In the genomic region with DNA sequence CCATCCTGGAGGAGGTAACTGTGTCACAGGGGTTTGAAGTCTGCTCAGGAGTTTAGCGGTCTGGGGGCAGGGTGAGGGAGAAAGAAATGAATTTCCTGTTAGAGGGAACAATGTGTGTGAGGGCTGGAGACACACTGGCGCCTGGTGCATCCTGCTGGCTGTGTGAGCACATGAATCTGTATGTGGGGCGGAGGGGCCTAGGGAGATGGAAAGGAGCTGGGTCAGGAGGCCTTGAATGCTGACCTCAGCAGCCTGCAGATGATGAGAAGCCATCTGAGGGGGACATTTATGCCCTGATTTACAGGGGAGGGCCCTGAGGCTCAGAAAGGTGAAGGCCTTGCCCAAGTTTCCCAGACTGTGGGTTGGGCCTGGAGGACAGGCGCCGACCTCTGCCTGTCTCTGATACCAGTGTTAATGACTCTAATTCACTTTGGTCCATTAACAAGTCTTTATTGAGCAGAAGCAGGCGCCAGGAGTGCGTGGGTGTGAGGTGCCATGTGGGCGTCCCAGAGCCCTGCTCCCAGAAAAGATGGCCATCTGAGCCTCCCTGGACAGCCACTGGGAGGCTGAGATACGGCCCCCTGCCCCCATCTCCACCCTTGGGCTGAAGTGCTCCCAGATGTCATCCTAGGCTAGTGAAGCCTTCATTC, we compare ENCODE assay signal across 1 cellular context.
TF ChIP-seq lines count a peak whose summit lies in the region.

No MANE protein-coding gene starts in this region.

TF ChIP-seq in endothelial cell of umbilical vein, 7 proteins besides CTCF, POLR2A, EP300 and RAD21:
- no peak for TF ChIP-seq EZH2 (IDR thresholded peaks at IDR 0.05; ENCODE audit: borderline replicate concordance, low read depth, low read length, severe bottlenecking)
- no peak for TF ChIP-seq JUN (IDR thresholded peaks at IDR 0.05; ENCODE audit: borderline replicate concordance, insufficient read depth, insufficient read length, low read depth)
- TF ChIP-seq GATA2 (IDR thresholded peaks at IDR 0.05; ENCODE audit: insufficient read depth, insufficient read length, low read depth, low read length): no peak
